In the genomic region with DNA sequence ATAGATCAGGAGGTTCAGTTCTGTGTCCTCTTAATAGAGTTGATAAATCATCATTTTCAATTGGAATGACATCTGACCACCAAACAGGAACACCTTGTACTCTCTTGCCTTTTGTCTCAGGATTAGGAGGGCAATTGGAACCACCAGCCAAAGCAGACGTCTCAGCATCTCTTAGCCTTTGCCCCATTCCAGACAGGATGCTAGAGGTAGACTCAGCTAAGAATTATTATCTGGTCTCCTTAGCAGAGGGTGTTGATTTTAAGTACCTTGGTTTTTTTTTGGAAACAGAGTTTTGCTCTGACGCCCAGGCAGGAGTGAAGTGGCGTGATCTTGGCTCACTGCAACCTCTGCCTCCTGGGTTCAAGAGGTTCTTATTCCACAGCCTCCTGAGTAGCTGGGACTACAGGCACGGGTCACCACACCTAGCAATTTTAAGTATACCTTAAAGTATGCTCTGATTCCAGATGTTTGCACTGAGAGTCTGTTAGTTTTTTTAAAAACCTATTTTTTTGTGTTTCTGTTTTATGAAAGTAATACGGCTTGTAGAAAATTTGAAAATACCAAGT, we compare ENCODE assay signal across 18 cellular contexts. TPM values are rescaled to one million over a fixed set of nuclear protein-coding genes. Genes with fewer than 3 reads are reported as not detected.
DNase-seq lines count a peak whose midpoint lies in the region; ATAC-seq, FAIRE-seq and TF ChIP-seq lines count a peak whose summit lies in the region.
"Had no signal": no experiment of that assay in that cellular context is flagged by ENCODE, and none has a peak within 500 bp of the region (broad histone marks: within the 10 kb centered on the region; RNA-seq: fewer than 3 reads in every experiment).

No MANE protein-coding gene starts in this region.

- H3K27me3 Mint-ChIP-seq in memory B cell: peaks cover 1% of the 10 kb centered on the region
- H3K27me3 Mint-ChIP-seq: CD4-positive, alpha-beta T cell had no signal

- H3K4me3 ChIP-seq in left ventricle myocardium inferior (no peak overlapping the region), GM12878 (no peak overlapping the region), left lung (no peak overlapping the region), sigmoid colon (no peak overlapping the region)
- H3K4me3 ChIP-seq: A549, GM23338 had no signal

- TF ChIP-seq RAD21 in GM12878 (IDR thresholded peaks at IDR 0.05; ENCODE audit: insufficient read depth, low read depth, low read length): no peak

- no peak overlapping the region for H2AFZ ChIP-seq in GM12878 (ENCODE audit: control insufficient read depth, low read depth, low read length)
- H2AFZ ChIP-seq: GM23338 had no signal

- POLR2A ChIA-PET in GM12878 (lab: Charles Lee): no interaction called here

- no peak for TF ChIP-seq POLR2A in GM12878 (IDR thresholded peaks at IDR 0.05; ENCODE audit: low read depth, low read length)
- TF ChIP-seq POLR2A in sigmoid colon (IDR thresholded peaks at IDR 0.05): no peak

- WGBS in GM12878 (ENCODE audit: insufficient coverage, insufficient replicate concordance, low lambda C conversion rate, missing lambda C conversion rate): 38% methylated on average over 5 of the region's 5 CpGs
- WGBS in sigmoid colon, 2 donors: 81 to 85% methylated on average over 5 of the region's 5 CpGs

- H3K9ac ChIP-seq in GM12878 (ENCODE audit: control insufficient read depth, insufficient read depth, low read length): no peak overlapping the region

- FAIRE-seq in GM12878 (lab: Jason Lieb, UNC): no peak
- FAIRE-seq: A549, D721Med, G401.6, GM12892, GM18507 had no signal

- H3K36me3 Mint-ChIP-seq in memory B cell: no peaks in the 10 kb centered on the region

- RAD21 ChIA-PET in GM12878 (lab: Charles Lee; ENCODE audit: unreplicated experiment): no interaction called here

- H3K36me3 ChIP-seq in left ventricle myocardium inferior (no peaks in the 10 kb centered on the region), GM12878 (ENCODE audit: control insufficient read depth in 2 of 2, insufficient read depth in 2 of 2, low read length in 1 of 2) (no peaks in the 10 kb centered on the region), left lung (no peaks in the 10 kb centered on the region), sigmoid colon (no peaks in the 10 kb centered on the region)

- in situ Hi-C loops in GM12878 (cut with MboI): no loop called here

- no peak overlapping the region for H3K27ac ChIP-seq in left ventricle myocardium inferior (replicated peaks)
- no peak overlapping the region for H3K27ac ChIP-seq in GM12878 (ENCODE audit: control insufficient read depth, insufficient read depth)
- no peak overlapping the region for H3K27ac ChIP-seq in left lung
- no peak overlapping the region for H3K27ac ChIP-seq in sigmoid colon
- H3K27ac ChIP-seq: 22Rv1, A549, C4-2B had no signal

- ATAC-seq in Right ventricle myocardium superior (ENCODE audit: poor library complexity): peak; percentile 43
- ATAC-seq in GM12878: peak; percentile 47
- peak; percentile 73 for ATAC-seq in left lung
- no peak for ATAC-seq in memory B cell (ENCODE audit: low read depth)
- ATAC-seq: A549, GM23338 had no signal

- SMC1A ChIA-PET in GM12878 (lab: Charles Lee; ENCODE audit: uncharacterized antibody, unreplicated experiment): interaction anchor here (0.7 kb wide), 1 partner anchor 74 kb away, joined by 3 read pairs; no protein-coding TSS in a partner anchor

- DNase-seq in Right ventricle myocardium superior (no peak), left ventricle myocardium inferior (no peak), GM12878 (ENCODE audit: low read depth, low spot score) (no peak), left lung (no peak), memory B cell (ENCODE audit: low spot score in 2 of 2) (no peak), sigmoid colon (no peak), cortex of kidney (lab: John Stamatoyannopoulos, UW) (no peak)
- DNase-seq: Caco-2; CD4-positive, alpha-beta T cell; HCEC 1CT had no signal

- no peaks in the 10 kb centered on the region for H3K27me3 ChIP-seq in left ventricle myocardium inferior (ENCODE audit: low read depth)
- no peaks in the 10 kb centered on the region for H3K27me3 ChIP-seq in GM12878 (replicated peaks in 1 of 2; ENCODE audit: control insufficient read depth in 2 of 2, insufficient read depth in 2 of 2, low read length in 1 of 2)
- H3K27me3 ChIP-seq in left lung: no peaks in the 10 kb centered on the region
- H3K27me3 ChIP-seq in sigmoid colon: no peaks in the 10 kb centered on the region

- peak overlapping the region; percentile 31 for H3K27ac Mint-ChIP-seq in memory B cell
- H3K27ac Mint-ChIP-seq: CD4-positive, alpha-beta T cell; GM23338 had no signal

- no peaks in the 10 kb centered on the region for H3K4me1 Mint-ChIP-seq in memory B cell
- H3K4me1 Mint-ChIP-seq: GM23338 had no signal

- no peaks in the 10 kb centered on the region for H4K20me1 ChIP-seq in GM12878 (ENCODE audit: control insufficient read depth, insufficient read depth)

- H3K4me2 ChIP-seq in GM12878 (ENCODE audit: control insufficient read depth, insufficient read depth): no peak overlapping the region
- H3K4me2 ChIP-seq: A549, GM23338 had no signal

- intact Hi-C loops in Right ventricle myocardium superior (cut with DNase I) (no loop called here), left ventricle myocardium inferior (cut with micrococcal nuclease) (no loop called here), GM12878 (cut with micrococcal nuclease; ENCODE audit: unreplicated experiment) (no loop called here), left lung (cut with DNase I) (no loop called here), sigmoid colon (cut with DNase I) (no loop called here)

- H3K4me3 Mint-ChIP-seq in memory B cell: no peak overlapping the region
- H3K4me3 Mint-ChIP-seq: CD4-positive, alpha-beta T cell; GM23338 had no signal

- H3K4me1 ChIP-seq in left ventricle myocardium inferior (peaks cover 22% of the 10 kb centered on the region), GM12878 (ENCODE audit: control insufficient read depth, insufficient read depth, low read length) (no peaks in the 10 kb centered on the region), left lung (no peaks in the 10 kb centered on the region), sigmoid colon (no peaks in the 10 kb centered on the region)
- H3K4me1 ChIP-seq: A549, Caco-2 had no signal

- TF ChIP-seq EP300 in GM12878 (IDR thresholded peaks at IDR 0.05; ENCODE audit: borderline replicate concordance in 1 of 2, control insufficient read depth in 1 of 2, low read depth in 2 of 2, low read length in 2 of 2) (no peak), sigmoid colon (IDR thresholded peaks at IDR 0.05) (no peak)

- TF ChIP-seq CTCF in left ventricle myocardium inferior (IDR thresholded peaks at IDR 0.05; ENCODE audit: borderline replicate concordance): no peak
- no peak for TF ChIP-seq CTCF in GM12878 (IDR thresholded peaks at IDR 0.05 in 2 of 3, conservative IDR thresholded peaks at IDR 0.05 in 1 of 3; ENCODE audit: control insufficient read depth in 2 of 3, extremely low read depth in 1 of 3, insufficient read depth in 1 of 3, low read depth in 3 of 3, low read length in 3 of 3)
- no peak for TF ChIP-seq CTCF in left lung (IDR thresholded peaks at IDR 0.05)
- no peak for TF ChIP-seq CTCF in sigmoid colon (IDR thresholded peaks at IDR 0.05)

- H3K9me3 ChIP-seq in left ventricle myocardium inferior (replicated peaks): no peaks in the 10 kb centered on the region
- no peaks in the 10 kb centered on the region for H3K9me3 ChIP-seq in GM12878 (replicated peaks; ENCODE audit: control insufficient read depth, insufficient read depth, low read length)
- H3K9me3 ChIP-seq in left lung: no peaks in the 10 kb centered on the region
- H3K9me3 ChIP-seq in sigmoid colon: no peaks in the 10 kb centered on the region
- H3K9me3 ChIP-seq: A549, Caco-2 had no signal

- H3K9me3 Mint-ChIP-seq in memory B cell: no peaks in the 10 kb centered on the region
- H3K9me3 Mint-ChIP-seq: CD4-positive, alpha-beta T cell had no signal

- no peaks in the 10 kb centered on the region for H3K79me2 ChIP-seq in GM12878 (ENCODE audit: control insufficient read depth, insufficient read depth, low read length)

- CTCF ChIA-PET in GM12878 (lab: Yijun Ruan, JAX): interaction anchor here (1.0 to 1.6 kb wide), 2 partner anchors 32 to 60 kb away, joined by 3 to 5 read pairs; no protein-coding TSS in a partner anchor

- no TSS peak for BruUV-seq in GM12878 (replicated peaks; lab: Mats Ljungman, UMichigan)

TF ChIP-seq in GM12878, 131 proteins besides CTCF, POLR2A, EP300 and RAD21 (continues in another document):
- TF ChIP-seq, protein P1, sequence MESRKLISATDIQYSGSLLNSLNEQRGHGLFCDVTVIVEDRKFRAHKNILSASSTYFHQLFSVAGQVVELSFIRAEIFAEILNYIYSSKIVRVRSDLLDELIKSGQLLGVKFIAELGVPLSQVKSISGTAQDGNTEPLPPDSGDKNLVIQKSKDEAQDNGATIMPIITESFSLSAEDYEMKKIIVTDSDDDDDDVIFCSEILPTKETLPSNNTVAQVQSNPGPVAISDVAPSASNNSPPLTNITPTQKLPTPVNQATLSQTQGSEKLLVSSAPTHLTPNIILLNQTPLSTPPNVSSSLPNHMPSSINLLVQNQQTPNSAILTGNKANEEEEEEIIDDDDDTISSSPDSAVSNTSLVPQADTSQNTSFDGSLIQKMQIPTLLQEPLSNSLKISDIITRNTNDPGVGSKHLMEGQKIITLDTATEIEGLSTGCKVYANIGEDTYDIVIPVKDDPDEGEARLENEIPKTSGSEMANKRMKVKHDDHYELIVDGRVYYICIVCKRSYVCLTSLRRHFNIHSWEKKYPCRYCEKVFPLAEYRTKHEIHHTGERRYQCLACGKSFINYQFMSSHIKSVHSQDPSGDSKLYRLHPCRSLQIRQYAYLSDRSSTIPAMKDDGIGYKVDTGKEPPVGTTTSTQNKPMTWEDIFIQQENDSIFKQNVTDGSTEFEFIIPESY (IDR thresholded peaks at IDR 0.05): no peak

RNA-seq across cellular contexts. Expression of a gene that starts 28.0 kb away (rescaled TPM):
- total RNA-seq in Right ventricle myocardium superior (20.8 TPM), left ventricle myocardium inferior (19.0 TPM), GM12878 (2014; rRNA removed) (156 and 169 TPM in 2 replicates), GM12878 (2014; rRNA removed; fragmentation: Illumina TruSeq; extraction: Trizol) (187 and 191 TPM in 2 replicates), GM12878 (2021) (187 and 196 TPM in 2 replicates), left lung (100 to 1,000 TPM; 127 to 132 TPM), sigmoid colon (10 to 100 TPM; 54.3 to 73.8 (median 70.4) TPM)
- 309 and 344 TPM in 2 replicates for total RNA-seq in GM12878 (2013; cell fraction: nucleolus; rRNA removed)
- polyA plus RNA-seq in GM12878 (2011; ENCODE audit: low read depth): 55.1 TPM
- polyA plus RNA-seq in GM12878 (2011; rRNA removed) (215 and 245 TPM in 2 replicates), GM12878 (2014; fragmentation: Illumina TruSeq; extraction: Trizol) (241 and 312 TPM in 2 replicates), GM12878 (2014; fragmentation: Nextera tagmentation; extraction: Ambion mirVana) (100 to 1,000 TPM; 187 to 195 TPM), GM12878 (2014; rRNA removed) (162 and 163 TPM in 2 replicates), GM12878 (2016; fragmentation: Nextera tagmentation; extraction: Ambion mirVana) (100 to 1,000 TPM; 226 to 229 TPM), sigmoid colon (10 to 100 TPM in 1 of 3 donors, 1 to 10 TPM in 2; 7.2 to 51.6 (median 9.6) TPM)
- polyA plus RNA-seq in GM12878 (2011; cell fraction: cytosol; rRNA removed): 120 and 132 TPM in 2 replicates
- polyA plus RNA-seq in GM12878 (2011; cell fraction: nucleus; rRNA removed): 189 and 251 TPM in 2 replicates
- 82.4 and 87.4 TPM in 2 replicates for polyA plus RNA-seq in GM12878 (2012)
- 305 and 322 TPM in 2 replicates for polyA minus RNA-seq in GM12878 (2011; rRNA and poly(A)+ RNA removed)
- 104 and 118 TPM in 2 replicates for polyA minus RNA-seq in GM12878 (2011; cell fraction: cytosol; rRNA and poly(A)+ RNA removed)
- 126 and 135 TPM in 2 replicates for polyA minus RNA-seq in GM12878 (2011; cell fraction: nucleus; rRNA and poly(A)+ RNA removed)
